Comparison of ENCODE assay signal across 1 cellular context in the genomic region with DNA sequence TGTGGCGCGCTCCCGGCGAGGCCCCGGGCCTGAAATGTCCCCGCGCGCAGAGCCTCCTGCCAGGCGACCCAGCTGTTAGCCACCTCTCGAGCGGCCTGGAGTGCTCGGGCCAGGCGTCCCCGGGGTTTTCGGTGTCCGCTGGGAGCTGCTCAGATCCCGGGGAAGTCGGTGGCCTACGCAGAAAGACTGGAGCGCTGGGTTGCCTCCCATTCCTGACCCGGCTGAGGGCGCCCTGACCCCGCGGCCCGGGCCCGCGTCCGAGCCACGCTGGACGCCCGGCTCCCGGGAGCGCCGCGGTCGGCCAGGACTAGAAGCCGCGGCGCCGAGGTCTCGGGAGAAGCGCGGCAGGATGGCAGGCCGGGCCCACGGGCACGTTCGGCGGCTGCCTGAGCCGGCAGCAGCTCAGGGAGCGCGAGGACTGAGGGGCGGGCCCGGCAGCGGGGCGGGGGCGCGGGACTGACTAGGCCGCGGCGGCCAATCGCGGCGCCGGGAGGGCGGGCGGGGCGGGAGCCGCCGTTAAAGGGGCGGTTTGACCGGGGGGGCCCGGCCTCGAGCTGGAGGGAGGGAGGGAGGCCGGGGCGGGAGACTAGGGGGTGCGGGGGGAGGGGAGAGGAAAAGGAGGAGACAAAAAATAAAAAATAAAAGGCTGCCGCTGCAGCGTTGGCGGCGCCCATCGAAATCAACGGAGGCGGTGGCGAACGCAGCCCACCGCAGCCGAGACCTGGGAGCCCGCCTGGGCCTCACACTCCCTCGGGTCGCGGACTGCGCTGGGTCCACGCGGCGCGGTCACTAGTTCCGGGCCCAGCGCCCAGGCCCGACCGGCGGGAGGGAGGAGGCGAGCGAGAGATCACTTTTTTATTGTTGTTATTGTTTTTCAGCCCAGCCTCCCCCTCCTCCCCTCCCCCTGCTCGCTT.
A peak's percentile ranks its signal among the peaks of the same experiment; 100 is the strongest.
TF ChIP-seq lines count a peak whose summit lies in the region.

No MANE protein-coding gene starts in this region.

TF ChIP-seq in K562, 482 proteins besides CTCF, POLR2A, EP300 and RAD21 (continued from another document and continues in another):
- no peak for TF ChIP-seq ZNF23 (CRISPR knock-in tag; IDR thresholded peaks at IDR 0.05)
- TF ChIP-seq ZFPM2 (CRISPR knock-in tag; IDR thresholded peaks at IDR 0.05): no peak
- TF ChIP-seq, protein P1, sequence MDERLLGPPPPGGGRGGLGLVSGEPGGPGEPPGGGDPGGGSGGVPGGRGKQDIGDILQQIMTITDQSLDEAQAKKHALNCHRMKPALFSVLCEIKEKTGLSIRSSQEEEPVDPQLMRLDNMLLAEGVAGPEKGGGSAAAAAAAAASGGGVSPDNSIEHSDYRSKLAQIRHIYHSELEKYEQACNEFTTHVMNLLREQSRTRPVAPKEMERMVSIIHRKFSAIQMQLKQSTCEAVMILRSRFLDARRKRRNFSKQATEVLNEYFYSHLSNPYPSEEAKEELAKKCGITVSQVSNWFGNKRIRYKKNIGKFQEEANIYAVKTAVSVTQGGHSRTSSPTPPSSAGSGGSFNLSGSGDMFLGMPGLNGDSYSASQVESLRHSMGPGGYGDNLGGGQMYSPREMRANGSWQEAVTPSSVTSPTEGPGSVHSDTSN (CRISPR knock-in tag; IDR thresholded peaks at IDR 0.05; ENCODE audit: low read depth): no peak
- TF ChIP-seq, protein P1 (tag; conservative IDR thresholded peaks at IDR 0.05; ENCODE audit: low read depth): no peak
- TF ChIP-seq RBBP5 (IDR thresholded peaks at IDR 0.05; ENCODE audit: borderline replicate concordance, insufficient read depth, low read length, poor library complexity, severe bottlenecking): peak; percentile 63
- TF ChIP-seq POLR2AphosphoS5 (IDR thresholded peaks at IDR 0.05; ENCODE audit: control insufficient read depth, insufficient read depth, low read depth, low read length): no peak
- TF ChIP-seq, protein P2, sequence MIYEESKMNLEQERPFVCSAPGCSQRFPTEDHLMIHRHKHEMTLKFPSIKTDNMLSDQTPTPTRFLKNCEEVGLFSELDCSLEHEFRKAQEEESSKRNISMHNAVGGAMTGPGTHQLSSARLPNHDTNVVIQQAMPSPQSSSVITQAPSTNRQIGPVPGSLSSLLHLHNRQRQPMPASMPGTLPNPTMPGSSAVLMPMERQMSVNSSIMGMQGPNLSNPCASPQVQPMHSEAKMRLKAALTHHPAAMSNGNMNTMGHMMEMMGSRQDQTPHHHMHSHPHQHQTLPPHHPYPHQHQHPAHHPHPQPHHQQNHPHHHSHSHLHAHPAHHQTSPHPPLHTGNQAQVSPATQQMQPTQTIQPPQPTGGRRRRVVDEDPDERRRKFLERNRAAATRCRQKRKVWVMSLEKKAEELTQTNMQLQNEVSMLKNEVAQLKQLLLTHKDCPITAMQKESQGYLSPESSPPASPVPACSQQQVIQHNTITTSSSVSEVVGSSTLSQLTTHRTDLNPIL (CRISPR knock-in tag; IDR thresholded peaks at IDR 0.05): no peak
- peak in 1 of 3 experiments; percentile 12 for TF ChIP-seq YY1 (IDR thresholded peaks at IDR 0.05; ENCODE audit: borderline replicate concordance in 1 of 3, control insufficient read depth in 1 of 3, extremely low read depth in 1 of 3, insufficient read depth in 3 of 3, insufficient read length in 1 of 3, insufficient replicate concordance in 2 of 3, low read depth in 1 of 3, low read length in 2 of 3)
- peak; percentile 76 for TF ChIP-seq SNIP1 (IDR thresholded peaks at IDR 0.05; ENCODE audit: low read depth)
- TF ChIP-seq SMARCE1 (IDR thresholded peaks at IDR 0.05): no peak
- TF ChIP-seq, protein P3, sequence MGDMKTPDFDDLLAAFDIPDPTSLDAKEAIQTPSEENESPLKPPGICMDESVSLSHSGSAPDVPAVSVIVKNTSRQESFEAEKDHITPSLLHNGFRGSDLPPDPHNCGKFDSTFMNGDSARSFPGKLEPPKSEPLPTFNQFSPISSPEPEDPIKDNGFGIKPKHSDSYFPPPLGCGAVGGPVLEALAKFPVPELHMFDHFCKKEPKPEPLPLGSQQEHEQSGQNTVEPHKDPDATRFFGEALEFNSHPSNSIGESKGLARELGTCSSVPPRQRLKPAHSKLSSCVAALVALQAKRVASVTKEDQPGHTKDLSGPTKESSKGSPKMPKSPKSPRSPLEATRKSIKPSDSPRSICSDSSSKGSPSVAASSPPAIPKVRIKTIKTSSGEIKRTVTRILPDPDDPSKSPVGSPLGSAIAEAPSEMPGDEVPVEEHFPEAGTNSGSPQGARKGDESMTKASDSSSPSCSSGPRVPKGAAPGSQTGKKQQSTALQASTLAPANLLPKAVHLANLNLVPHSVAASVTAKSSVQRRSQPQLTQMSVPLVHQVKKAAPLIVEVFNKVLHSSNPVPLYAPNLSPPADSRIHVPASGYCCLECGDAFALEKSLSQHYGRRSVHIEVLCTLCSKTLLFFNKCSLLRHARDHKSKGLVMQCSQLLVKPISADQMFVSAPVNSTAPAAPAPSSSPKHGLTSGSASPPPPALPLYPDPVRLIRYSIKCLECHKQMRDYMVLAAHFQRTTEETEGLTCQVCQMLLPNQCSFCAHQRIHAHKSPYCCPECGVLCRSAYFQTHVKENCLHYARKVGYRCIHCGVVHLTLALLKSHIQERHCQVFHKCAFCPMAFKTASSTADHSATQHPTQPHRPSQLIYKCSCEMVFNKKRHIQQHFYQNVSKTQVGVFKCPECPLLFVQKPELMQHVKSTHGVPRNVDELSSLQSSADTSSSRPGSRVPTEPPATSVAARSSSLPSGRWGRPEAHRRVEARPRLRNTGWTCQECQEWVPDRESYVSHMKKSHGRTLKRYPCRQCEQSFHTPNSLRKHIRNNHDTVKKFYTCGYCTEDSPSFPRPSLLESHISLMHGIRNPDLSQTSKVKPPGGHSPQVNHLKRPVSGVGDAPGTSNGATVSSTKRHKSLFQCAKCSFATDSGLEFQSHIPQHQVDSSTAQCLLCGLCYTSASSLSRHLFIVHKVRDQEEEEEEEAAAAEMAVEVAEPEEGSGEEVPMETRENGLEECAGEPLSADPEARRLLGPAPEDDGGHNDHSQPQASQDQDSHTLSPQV (IDR thresholded peaks at IDR 0.05): peak; percentile 73
- no peak for TF ChIP-seq ZNF143 (CRISPR knock-in tag; IDR thresholded peaks at IDR 0.05)
- no peak for TF ChIP-seq ZNF586 (CRISPR knock-in tag; conservative IDR thresholded peaks at IDR 0.05)
- TF ChIP-seq, protein P4, sequence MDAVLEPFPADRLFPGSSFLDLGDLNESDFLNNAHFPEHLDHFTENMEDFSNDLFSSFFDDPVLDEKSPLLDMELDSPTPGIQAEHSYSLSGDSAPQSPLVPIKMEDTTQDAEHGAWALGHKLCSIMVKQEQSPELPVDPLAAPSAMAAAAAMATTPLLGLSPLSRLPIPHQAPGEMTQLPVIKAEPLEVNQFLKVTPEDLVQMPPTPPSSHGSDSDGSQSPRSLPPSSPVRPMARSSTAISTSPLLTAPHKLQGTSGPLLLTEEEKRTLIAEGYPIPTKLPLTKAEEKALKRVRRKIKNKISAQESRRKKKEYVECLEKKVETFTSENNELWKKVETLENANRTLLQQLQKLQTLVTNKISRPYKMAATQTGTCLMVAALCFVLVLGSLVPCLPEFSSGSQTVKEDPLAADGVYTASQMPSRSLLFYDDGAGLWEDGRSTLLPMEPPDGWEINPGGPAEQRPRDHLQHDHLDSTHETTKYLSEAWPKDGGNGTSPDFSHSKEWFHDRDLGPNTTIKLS (IDR thresholded peaks at IDR 0.05; ENCODE audit: borderline replicate concordance, low read depth): 0 out of 2 replicates have a peak, but pooled peaks have one; percentile 30
- TF ChIP-seq ZNF436 (CRISPR knock-in tag; IDR thresholded peaks at IDR 0.05): no peak
- no peak for TF ChIP-seq NCOA1 (IDR thresholded peaks at IDR 0.05; ENCODE audit: low read depth)
- TF ChIP-seq, protein P5, sequence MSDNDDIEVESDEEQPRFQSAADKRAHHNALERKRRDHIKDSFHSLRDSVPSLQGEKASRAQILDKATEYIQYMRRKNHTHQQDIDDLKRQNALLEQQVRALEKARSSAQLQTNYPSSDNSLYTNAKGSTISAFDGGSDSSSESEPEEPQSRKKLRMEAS (CRISPR knock-in tag; IDR thresholded peaks at IDR 0.05): peak; percentile 92
- peak; percentile 77 for TF ChIP-seq ZNF431 (CRISPR knock-in tag; IDR thresholded peaks at IDR 0.05)
- peak; percentile 88; the same call in 1 of the 2 replicates for TF ChIP-seq L3MBTL2 (IDR thresholded peaks at IDR 0.05)
- no peak for TF ChIP-seq KDM2B (CRISPR knock-in tag; IDR thresholded peaks at IDR 0.05)
- TF ChIP-seq CCAR2 (IDR thresholded peaks at IDR 0.05; ENCODE audit: low read depth, low read length): no peak
- TF ChIP-seq CHD4 (IDR thresholded peaks at IDR 0.05; ENCODE audit: insufficient read depth, insufficient replicate concordance, low read depth, low read length, poor library complexity, severe bottlenecking): no peak
- TF ChIP-seq MTA3 (IDR thresholded peaks at IDR 0.05; ENCODE audit: borderline replicate concordance): no peak
- no peak for TF ChIP-seq SAP30 (IDR thresholded peaks at IDR 0.05; ENCODE audit: borderline replicate concordance, insufficient read depth, low read depth, low read length, poor library complexity, severe bottlenecking)
- no peak for TF ChIP-seq RBM14 (IDR thresholded peaks at IDR 0.05; ENCODE audit: borderline replicate concordance, insufficient read depth, low read depth, low read length)
- TF ChIP-seq, protein P6, sequence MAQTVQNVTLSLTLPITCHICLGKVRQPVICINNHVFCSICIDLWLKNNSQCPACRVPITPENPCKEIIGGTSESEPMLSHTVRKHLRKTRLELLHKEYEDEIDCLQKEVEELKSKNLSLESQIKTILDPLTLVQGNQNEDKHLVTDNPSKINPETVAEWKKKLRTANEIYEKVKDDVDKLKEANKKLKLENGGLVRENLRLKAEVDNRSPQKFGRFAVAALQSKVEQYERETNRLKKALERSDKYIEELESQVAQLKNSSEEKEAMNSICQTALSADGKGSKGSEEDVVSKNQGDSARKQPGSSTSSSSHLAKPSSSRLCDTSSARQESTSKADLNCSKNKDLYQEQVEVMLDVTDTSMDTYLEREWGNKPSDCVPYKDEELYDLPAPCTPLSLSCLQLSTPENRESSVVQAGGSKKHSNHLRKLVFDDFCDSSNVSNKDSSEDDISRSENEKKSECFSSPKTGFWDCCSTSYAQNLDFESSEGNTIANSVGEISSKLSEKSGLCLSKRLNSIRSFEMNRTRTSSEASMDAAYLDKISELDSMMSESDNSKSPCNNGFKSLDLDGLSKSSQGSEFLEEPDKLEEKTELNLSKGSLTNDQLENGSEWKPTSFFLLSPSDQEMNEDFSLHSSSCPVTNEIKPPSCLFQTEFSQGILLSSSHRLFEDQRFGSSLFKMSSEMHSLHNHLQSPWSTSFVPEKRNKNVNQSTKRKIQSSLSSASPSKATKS (CRISPR knock-in tag; IDR thresholded peaks at IDR 0.05): no peak
- peak; percentile 29 to 55; a peak in 1 of 4 replicates for TF ChIP-seq NONO (IDR thresholded peaks at IDR 0.05; ENCODE audit: low read depth in 2 of 2, low read length in 1 of 2)
- no peak for TF ChIP-seq ZKSCAN3 (CRISPR knock-in tag; IDR thresholded peaks at IDR 0.05)
- TF ChIP-seq, protein P7, sequence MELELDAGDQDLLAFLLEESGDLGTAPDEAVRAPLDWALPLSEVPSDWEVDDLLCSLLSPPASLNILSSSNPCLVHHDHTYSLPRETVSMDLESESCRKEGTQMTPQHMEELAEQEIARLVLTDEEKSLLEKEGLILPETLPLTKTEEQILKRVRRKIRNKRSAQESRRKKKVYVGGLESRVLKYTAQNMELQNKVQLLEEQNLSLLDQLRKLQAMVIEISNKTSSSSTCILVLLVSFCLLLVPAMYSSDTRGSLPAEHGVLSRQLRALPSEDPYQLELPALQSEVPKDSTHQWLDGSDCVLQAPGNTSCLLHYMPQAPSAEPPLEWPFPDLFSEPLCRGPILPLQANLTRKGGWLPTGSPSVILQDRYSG (tag; conservative IDR thresholded peaks at IDR 0.05; ENCODE audit: low read depth): no peak
- peak; percentile 64 for TF ChIP-seq PCBP1 (IDR thresholded peaks at IDR 0.05; ENCODE audit: low read depth, low read length, poor library complexity, severe bottlenecking)
- TF ChIP-seq MYC (IDR thresholded peaks at IDR 0.05; ENCODE audit: low read depth, low read length): peak; percentile 54; the same call in 1 of the 2 replicates
- TF ChIP-seq MYC (CRISPR knock-in tag; IDR thresholded peaks at IDR 0.05; ENCODE audit: borderline replicate concordance, low read depth): no peak
- peak in 1 of 2 experiments; percentile 27; a peak in 1 of 4 replicates for TF ChIP-seq MAZ (CRISPR knock-in tag; conservative IDR thresholded peaks at IDR 0.05 in 1 of 2, IDR thresholded peaks at IDR 0.05 in 1 of 2)
- TF ChIP-seq NRF1 (conservative IDR thresholded peaks at IDR 0.05 in 1 of 2, IDR thresholded peaks at IDR 0.05 in 1 of 2): peak in 1 of 2 experiments; percentile 34; a peak in 2 of 4 replicates
- TF ChIP-seq RUNX1 (IDR thresholded peaks at IDR 0.05; ENCODE audit: low read depth): no peak
- no peak for TF ChIP-seq ZNF174 (CRISPR knock-in tag; IDR thresholded peaks at IDR 0.05)
- TF ChIP-seq SUPT5H (IDR thresholded peaks at IDR 0.05): 0 out of 2 replicates have a peak, but pooled peaks have one; percentile 40
